In the genomic region with DNA sequence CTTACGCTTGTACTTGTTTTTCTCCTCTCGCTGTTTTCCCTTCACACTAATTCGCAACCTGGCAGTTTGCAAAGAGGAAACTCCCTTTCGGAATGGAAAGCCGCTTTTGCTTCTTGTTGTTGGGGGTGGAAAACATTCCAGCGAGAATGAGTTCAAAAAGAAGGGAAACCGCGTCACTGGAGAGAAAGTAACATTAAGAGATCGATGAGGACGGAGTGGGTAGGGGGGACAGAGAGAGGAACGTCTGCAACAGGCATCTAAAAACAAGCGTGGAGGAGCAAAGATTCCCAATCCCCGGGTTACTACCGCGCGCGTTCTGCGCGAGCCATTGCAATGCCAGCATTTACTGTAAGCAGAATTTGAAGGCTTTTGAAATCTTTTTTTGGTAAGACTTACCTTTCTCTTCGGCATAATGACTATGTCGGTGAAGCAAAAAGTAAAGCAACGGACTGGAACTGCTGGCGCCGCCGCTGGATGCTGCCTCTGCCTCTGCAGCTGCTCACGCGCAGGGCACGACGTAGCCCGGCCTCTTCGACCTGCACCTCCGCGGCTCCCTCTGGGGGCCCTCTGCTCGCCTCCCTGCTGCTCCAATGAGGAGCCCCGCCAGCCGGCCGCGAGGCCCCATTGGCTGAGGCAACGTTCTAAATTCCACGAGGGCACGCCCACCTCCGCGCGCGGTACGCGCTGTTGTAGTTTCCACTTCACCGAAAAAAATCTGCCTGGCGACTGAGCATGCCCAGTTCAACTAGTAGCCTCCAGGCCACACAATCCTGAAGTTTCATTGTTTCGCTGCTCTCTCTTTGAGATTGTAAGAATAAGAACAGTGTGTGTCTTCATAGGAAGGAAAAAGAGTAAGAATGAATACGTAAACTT, we compare ENCODE assay signal across 8 cellular contexts. TPM values are rescaled to one million over a fixed set of nuclear protein-coding genes. Genes with fewer than 3 reads are reported as not detected.
A peak's percentile ranks its signal among the peaks of the same experiment; 100 is the strongest.
DNase-seq lines count a peak whose midpoint lies in the region; ATAC-seq and TF ChIP-seq lines count a peak whose summit lies in the region.

A gene (minus strand): TSS at position 533 of the 873 bp plus-strand sequence.

- H3K9me3 ChIP-seq in liver (ENCODE audit: control insufficient read depth in 4 of 4, low read length in 3 of 4) = no peaks in the 10 kb centered on the region

- H3K4me1 Mint-ChIP-seq in activated CD4-positive, alpha-beta memory T cell treated with anti-CD3 and anti-CD28 coated beads for 36 hours (ENCODE audit: low read depth) = peaks cover 15% of the 10 kb centered on the region

- H3K36me3 Mint-ChIP-seq in activated CD4-positive, alpha-beta memory T cell treated with anti-CD3 and anti-CD28 coated beads for 36 hours = peaks cover 4% of the 10 kb centered on the region

- H3K27me3 ChIP-seq in dorsolateral prefrontal cortex (no peaks in the 10 kb centered on the region), liver (ENCODE audit: control insufficient read depth in 4 of 4, insufficient read depth in 4 of 4, low read length in 3 of 4) (no peaks in the 10 kb centered on the region)

- H3K9ac ChIP-seq in liver (ENCODE audit: low read depth in 1 of 2, low read length in 2 of 2) = peak within 1 kb of the TSS; percentile 45 to 100

- H3K4me3 ChIP-seq in dorsolateral prefrontal cortex (peak within 1 kb of the TSS; percentile 60 to 91 (median 82)), liver (ENCODE audit: low read depth in 1 of 3, low read length in 3 of 3) (peak within 1 kb of the TSS; percentile 54 to 95 (median 95))

- 3% methylated on average over 51 of the region's 51 CpGs for WGBS in liver

- H3K27me3 Mint-ChIP-seq in activated CD4-positive, alpha-beta memory T cell treated with anti-CD3 and anti-CD28 coated beads for 36 hours = no peaks in the 10 kb centered on the region

- DNase-seq in NCI-H748 treated with DMSO at 0.1 percent for 48 hours (lab: John Stamatoyannopoulos, UW) = peak; percentile 87
- peak; percentile 95 for DNase-seq in activated CD4-positive, alpha-beta memory T cell treated with anti-CD3 and anti-CD28 coated beads for 36 hours
- DNase-seq in dorsolateral prefrontal cortex = peak; percentile 95 to 98 (median 98)
- peak; percentile 93 for DNase-seq in stimulated activated CD4-positive, alpha-beta T cell treated with anti-CD3 and anti-CD28 coated beads, Interleukin-4, amount 100 ng/mL, for 24 hours

- no peaks in the 10 kb centered on the region for H3K9me3 Mint-ChIP-seq in activated CD4-positive, alpha-beta memory T cell treated with anti-CD3 and anti-CD28 coated beads for 36 hours

- CTCF ChIA-PET in activated CD4-positive, alpha-beta memory T cell treated with anti-CD3 and anti-CD28 coated beads for 36 hours (lab: Charles Lee) = interaction anchor here (1.6 kb wide), 1 partner anchor 17 kb away, joined by 4 read pairs; no protein-coding TSS in a partner anchor

- H3K36me3 ChIP-seq in liver (ENCODE audit: control insufficient read depth in 4 of 4, insufficient read depth in 3 of 4, low read depth in 1 of 4, low read length in 3 of 4) = no peaks in the 10 kb centered on the region

- peak within 1 kb of the TSS; percentile 88 for H3K4me3 Mint-ChIP-seq in activated CD4-positive, alpha-beta memory T cell treated with anti-CD3 and anti-CD28 coated beads for 36 hours

- ATAC-seq in GM19372 (IDR thresholded peaks at IDR 0.05; ENCODE audit: low read depth, unreplicated experiment) = peak; percentile 88
- ATAC-seq in HG03558 (IDR thresholded peaks at IDR 0.05; ENCODE audit: extremely low read depth, unreplicated experiment) = peak; percentile 90

- no peaks in the 10 kb centered on the region for H3K4me1 ChIP-seq in liver (ENCODE audit: control insufficient read depth in 4 of 4, insufficient read depth in 4 of 4, low read length in 3 of 4)

- TF ChIP-seq RAD21 in liver (IDR thresholded peaks at IDR 0.05) = peak; percentile 27 to 58

- intact Hi-C loops in activated CD4-positive, alpha-beta memory T cell treated with anti-CD3 and anti-CD28 coated beads for 36 hours (cut with micrococcal nuclease) = loop anchor here (1.0 to 10.0 kb wide), 5 partner anchors 156 to 870 kb away; a partner anchor contains a TSS
- intact Hi-C loops in dorsolateral prefrontal cortex (cut with DNase I) = loop anchor here (1.0 to 10.0 kb wide), 4 partner anchors 156 to 300 kb away; a partner anchor contains a TSS

- H3K27ac ChIP-seq in C4-2B (peak within 1 kb of the TSS; percentile 77), dorsolateral prefrontal cortex (peak within 1 kb of the TSS; percentile 54 to 96 (median 89)), liver (ENCODE audit: low read depth in 1 of 2, low read length in 2 of 2) (peak within 1 kb of the TSS; percentile 91 to 94)

- POLR2A ChIA-PET in activated CD4-positive, alpha-beta memory T cell treated with anti-CD3 and anti-CD28 coated beads for 36 hours (lab: Charles Lee) = no interaction called here

- H3K27ac Mint-ChIP-seq in activated CD4-positive, alpha-beta memory T cell treated with anti-CD3 and anti-CD28 coated beads for 36 hours = peak within 1 kb of the TSS; percentile 79

- TF ChIP-seq CTCF in C4-2B (conservative IDR thresholded peaks at IDR 0.05) = peak; percentile 11; the same call in 1 of the 2 replicates
- TF ChIP-seq CTCF in dorsolateral prefrontal cortex (IDR thresholded peaks at IDR 0.05 in 54 of 56, conservative IDR thresholded peaks at IDR 0.05 in 2 of 56; ENCODE audit: low read depth in 1 of 56, partially characterized antibody in 56 of 56) = peak in 52 of 56 donors; percentile 14 to 64 (median 38)
- TF ChIP-seq CTCF in liver (IDR thresholded peaks at IDR 0.05; ENCODE audit: low read depth, low read length, missing input control) = peak; percentile 12

TF ChIP-seq in liver, 16 proteins besides CTCF, POLR2A, EP300 and RAD21 (continues in another document):
- TF ChIP-seq HNF4G (IDR thresholded peaks at IDR 0.05) = no peak
- TF ChIP-seq NR2F2 (IDR thresholded peaks at IDR 0.05) = no peak
- TF ChIP-seq TAF1 (conservative IDR thresholded peaks at IDR 0.05) = peak; percentile 76
- TF ChIP-seq YY1 (IDR thresholded peaks at IDR 0.05) = peak; percentile 50
- TF ChIP-seq, protein P1, sequence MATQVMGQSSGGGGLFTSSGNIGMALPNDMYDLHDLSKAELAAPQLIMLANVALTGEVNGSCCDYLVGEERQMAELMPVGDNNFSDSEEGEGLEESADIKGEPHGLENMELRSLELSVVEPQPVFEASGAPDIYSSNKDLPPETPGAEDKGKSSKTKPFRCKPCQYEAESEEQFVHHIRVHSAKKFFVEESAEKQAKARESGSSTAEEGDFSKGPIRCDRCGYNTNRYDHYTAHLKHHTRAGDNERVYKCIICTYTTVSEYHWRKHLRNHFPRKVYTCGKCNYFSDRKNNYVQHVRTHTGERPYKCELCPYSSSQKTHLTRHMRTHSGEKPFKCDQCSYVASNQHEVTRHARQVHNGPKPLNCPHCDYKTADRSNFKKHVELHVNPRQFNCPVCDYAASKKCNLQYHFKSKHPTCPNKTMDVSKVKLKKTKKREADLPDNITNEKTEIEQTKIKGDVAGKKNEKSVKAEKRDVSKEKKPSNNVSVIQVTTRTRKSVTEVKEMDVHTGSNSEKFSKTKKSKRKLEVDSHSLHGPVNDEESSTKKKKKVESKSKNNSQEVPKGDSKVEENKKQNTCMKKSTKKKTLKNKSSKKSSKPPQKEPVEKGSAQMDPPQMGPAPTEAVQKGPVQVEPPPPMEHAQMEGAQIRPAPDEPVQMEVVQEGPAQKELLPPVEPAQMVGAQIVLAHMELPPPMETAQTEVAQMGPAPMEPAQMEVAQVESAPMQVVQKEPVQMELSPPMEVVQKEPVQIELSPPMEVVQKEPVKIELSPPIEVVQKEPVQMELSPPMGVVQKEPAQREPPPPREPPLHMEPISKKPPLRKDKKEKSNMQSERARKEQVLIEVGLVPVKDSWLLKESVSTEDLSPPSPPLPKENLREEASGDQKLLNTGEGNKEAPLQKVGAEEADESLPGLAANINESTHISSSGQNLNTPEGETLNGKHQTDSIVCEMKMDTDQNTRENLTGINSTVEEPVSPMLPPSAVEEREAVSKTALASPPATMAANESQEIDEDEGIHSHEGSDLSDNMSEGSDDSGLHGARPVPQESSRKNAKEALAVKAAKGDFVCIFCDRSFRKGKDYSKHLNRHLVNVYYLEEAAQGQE (IDR thresholded peaks at IDR 0.05) = no peak
- TF ChIP-seq JUND (IDR thresholded peaks at IDR 0.05) = peak in 1 of 2 donors; percentile 11
- TF ChIP-seq, protein P2, sequence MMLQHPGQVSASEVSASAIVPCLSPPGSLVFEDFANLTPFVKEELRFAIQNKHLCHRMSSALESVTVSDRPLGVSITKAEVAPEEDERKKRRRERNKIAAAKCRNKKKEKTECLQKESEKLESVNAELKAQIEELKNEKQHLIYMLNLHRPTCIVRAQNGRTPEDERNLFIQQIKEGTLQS (IDR thresholded peaks at IDR 0.05) = peak; percentile 12
- TF ChIP-seq, protein P3, sequence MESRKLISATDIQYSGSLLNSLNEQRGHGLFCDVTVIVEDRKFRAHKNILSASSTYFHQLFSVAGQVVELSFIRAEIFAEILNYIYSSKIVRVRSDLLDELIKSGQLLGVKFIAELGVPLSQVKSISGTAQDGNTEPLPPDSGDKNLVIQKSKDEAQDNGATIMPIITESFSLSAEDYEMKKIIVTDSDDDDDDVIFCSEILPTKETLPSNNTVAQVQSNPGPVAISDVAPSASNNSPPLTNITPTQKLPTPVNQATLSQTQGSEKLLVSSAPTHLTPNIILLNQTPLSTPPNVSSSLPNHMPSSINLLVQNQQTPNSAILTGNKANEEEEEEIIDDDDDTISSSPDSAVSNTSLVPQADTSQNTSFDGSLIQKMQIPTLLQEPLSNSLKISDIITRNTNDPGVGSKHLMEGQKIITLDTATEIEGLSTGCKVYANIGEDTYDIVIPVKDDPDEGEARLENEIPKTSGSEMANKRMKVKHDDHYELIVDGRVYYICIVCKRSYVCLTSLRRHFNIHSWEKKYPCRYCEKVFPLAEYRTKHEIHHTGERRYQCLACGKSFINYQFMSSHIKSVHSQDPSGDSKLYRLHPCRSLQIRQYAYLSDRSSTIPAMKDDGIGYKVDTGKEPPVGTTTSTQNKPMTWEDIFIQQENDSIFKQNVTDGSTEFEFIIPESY (IDR thresholded peaks at IDR 0.05) = no peak
- peak; percentile 18 for TF ChIP-seq FOXA2 (IDR thresholded peaks at IDR 0.05)
- peak; percentile 42 to 57 for TF ChIP-seq EGR1 (IDR thresholded peaks at IDR 0.05; ENCODE audit: low read depth in 2 of 2)
- no peak for TF ChIP-seq GABPA (IDR thresholded peaks at IDR 0.05 in 1 of 2, conservative IDR thresholded peaks at IDR 0.05 in 1 of 2)
- peak; percentile 90 for TF ChIP-seq SP1 (IDR thresholded peaks at IDR 0.05)
- peak; percentile 37 to 39 for TF ChIP-seq RXRA (IDR thresholded peaks at IDR 0.05)
- TF ChIP-seq, protein P4, sequence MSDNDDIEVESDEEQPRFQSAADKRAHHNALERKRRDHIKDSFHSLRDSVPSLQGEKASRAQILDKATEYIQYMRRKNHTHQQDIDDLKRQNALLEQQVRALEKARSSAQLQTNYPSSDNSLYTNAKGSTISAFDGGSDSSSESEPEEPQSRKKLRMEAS (IDR thresholded peaks at IDR 0.05) = peak; percentile 75
- TF ChIP-seq HNF4A (conservative IDR thresholded peaks at IDR 0.05) = peak in 1 of 2 donors; percentile 41

RNA-seq across cellular contexts. Expression of the gene that starts here (rescaled TPM):
- 10 to 100 TPM; 37.4 to 39.8 TPM for total RNA-seq in activated CD4-positive, alpha-beta memory T cell treated with anti-CD3 and anti-CD28 coated beads for 36 hours
- total RNA-seq in dorsolateral prefrontal cortex (10 to 100 TPM; 49.1 to 92.1 (median 71.7) TPM), liver (10 to 100 TPM; 26.7 to 55.9 TPM)
- polyA plus RNA-seq in liver = 100 to 1,000 TPM in 1 of 2 donors, 10 to 100 TPM in 1; 32.7 to 112 TPM

Comparison
In these comparisons a context has a peak if more than half of its experiments do, and no peak if none do; other contexts are left out.
1. Peak in every context shown above with its lines: DNase-seq, ATAC-seq, H3K4me3 ChIP-seq and H3K27ac ChIP-seq.